In genomic region chr19:10010247-10010691, GRCh38 we compare ENCODE assay signal across 9 cellular contexts. TPM values are rescaled to one million over a fixed set of nuclear protein-coding genes. Genes with fewer than 3 reads are reported as not detected.
DNase-seq lines count a peak whose midpoint lies in the region; ATAC-seq and TF ChIP-seq lines count a peak whose summit lies in the region.
"Had no signal": no experiment of that assay in that cellular context is flagged by ENCODE, and none has a peak within 500 bp of the region (broad histone marks: within the 10 kb centered on the region; RNA-seq: fewer than 3 reads in every experiment).

Gene COL5A3, minus strand, starts transcription at chr19:10010504. Its CDS starts 119 bp downstream, at chr19:10010385.

- H3K27ac Mint-ChIP-seq in immature natural killer cell, result peak within 1 kb of the TSS in 4 of 6 donors; percentile 0 to 88 (median 54)

- peaks cover 46 to 51% of the 10 kb centered on the region in 2 donors for H3K4me1 Mint-ChIP-seq in immature natural killer cell

- no peaks in the 10 kb centered on the region for H3K9me3 Mint-ChIP-seq in immature natural killer cell

- peak within 1 kb of the TSS; percentile 38 to 63 for H3K4me3 ChIP-seq in cardiac fibroblast (replicated peaks in 1 of 2; ENCODE audit: low read depth in 2 of 2, low read length in 2 of 2)

- peak within 1 kb of the TSS; percentile 78 to 89 (median 84) for H3K4me3 Mint-ChIP-seq in immature natural killer cell

- peaks cover 16 to 29% (median 24%) of the 10 kb centered on the region in 3 donors for H3K27me3 Mint-ChIP-seq in immature natural killer cell (ENCODE audit: low read depth in 3 of 3)

- no peak for ATAC-seq in HG03280 (IDR thresholded peaks at IDR 0.05; ENCODE audit: unreplicated experiment)

- no peak for TF ChIP-seq CTCF in cardiac fibroblast (IDR thresholded peaks at IDR 0.05; ENCODE audit: low read depth, low read length)

- H3K36me3 Mint-ChIP-seq in immature natural killer cell, result no peaks in the 10 kb centered on the region

- DNase-seq in GOT3 (lab: John Stamatoyannopoulos, UW), result peak; percentile 10
- DNase-seq in cardiac fibroblast (ENCODE audit: low read depth in 2 of 2), result peak; percentile 74 to 77
- DNase-seq in immature natural killer cell, result no peak
- DNase-seq in stromal cell of bone marrow (ENCODE audit: low read depth), result peak; percentile 36
- DNase-seq in medulla oblongata (ENCODE audit: extremely low spot score), result no peak
- no peak for DNase-seq in cortex of kidney (lab: John Stamatoyannopoulos, UW)
- no peak for DNase-seq in anterior cingulate cortex (lab: John Stamatoyannopoulos, UW)
- DNase-seq: T-helper 9 cell had no signal

RNA-seq across cellular contexts. Expression of gene COL5A3, which starts in this region (rescaled TPM):
- polyA plus RNA-seq in immature natural killer cell, result not detected

Comparison
In these comparisons a context has a peak if more than half of its experiments do, and no peak if none do; other contexts are left out.
1. DNase-seq: peak in GOT3 (single experiment), cardiac fibroblast (2 of 2) and stromal cell of bone marrow (single experiment); none in immature natural killer cell (0 of 3), medulla oblongata (single experiment), cortex of kidney (single experiment) and anterior cingulate cortex (0 of 58).